In the genomic region with DNA sequence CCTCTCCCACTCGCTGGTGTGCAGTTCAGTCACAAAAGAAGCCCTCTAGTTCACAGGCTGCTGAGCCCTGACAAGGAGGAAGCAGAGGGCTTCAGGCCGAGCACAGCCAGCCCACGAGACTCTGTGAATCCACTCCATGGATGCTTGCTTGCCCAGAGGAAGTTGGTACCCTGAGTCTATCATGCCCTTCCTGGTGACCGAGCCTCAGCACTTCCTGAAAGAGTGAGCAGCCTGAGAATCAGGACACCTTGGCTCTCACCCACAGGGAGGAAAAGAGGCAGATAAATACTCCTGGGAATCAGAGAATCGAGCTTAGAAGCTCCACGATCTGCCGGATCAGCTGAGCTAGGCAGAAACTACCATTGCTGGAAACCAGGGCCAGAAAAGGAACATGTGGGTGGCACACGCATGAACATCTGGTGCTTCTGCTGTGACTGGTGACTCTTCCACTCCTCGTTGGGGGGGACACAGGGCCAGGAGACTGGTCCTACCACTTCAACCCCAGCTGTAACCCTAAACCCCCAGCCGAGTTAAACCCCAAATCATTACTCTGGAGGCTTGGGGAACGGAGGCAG, we compare ENCODE assay signal across 7 cellular contexts.
DNase-seq lines count a peak whose midpoint lies in the region; ATAC-seq and TF ChIP-seq lines count a peak whose summit lies in the region.

No MANE protein-coding gene starts in this region.

- no peak for DNase-seq in SK-N-SH
- no peak for DNase-seq in stimulated activated CD4-positive, alpha-beta T cell treated with anti-CD3 and anti-CD28 coated beads, Interleukin-15, amount 100 ng/mL, for 24 hours
- DNase-seq in RKO (ENCODE audit: low spot score) = no peak

- peak overlapping the region in 1 of 2 experiments; percentile 64; a peak in 2 of 4 replicates for H3K27ac ChIP-seq in SK-N-SH (ENCODE audit: low read depth in 2 of 2, low read length in 1 of 2)
- H3K27ac ChIP-seq in iPS-20b (ENCODE audit: low read length) = no peak overlapping the region
- H3K27ac ChIP-seq in thymus (ENCODE audit: low read depth) = peak overlapping the region; percentile 49

- H3K27me3 ChIP-seq in SK-N-SH (ENCODE audit: insufficient read depth) (no peaks in the 10 kb centered on the region), iPS-20b (ENCODE audit: insufficient read depth, low read length) (peaks cover 25% of the 10 kb centered on the region), thymus (ENCODE audit: control insufficient read depth, insufficient read depth) (no peaks in the 10 kb centered on the region)

- H3K4me1 ChIP-seq in SK-N-SH (ENCODE audit: control insufficient read depth in 1 of 2, insufficient read depth in 2 of 2, low read depth in 1 of 2, low read length in 1 of 2) (peaks cover 0 to 23% of the 10 kb centered on the region in 2 experiments; a peak in 3 of 4 replicates), iPS-20b (ENCODE audit: insufficient read depth, low read length) (peaks cover 4% of the 10 kb centered on the region; the same call in 1 of the 2 replicates), thymus (ENCODE audit: control insufficient read depth, insufficient read depth, low read length) (peaks cover 4% of the 10 kb centered on the region)

- no peaks in the 10 kb centered on the region for H3K9me3 ChIP-seq in SK-N-SH
- H3K9me3 ChIP-seq in iPS-20b (ENCODE audit: insufficient read depth, low read depth, low read length) = no peaks in the 10 kb centered on the region
- H3K9me3 ChIP-seq in thymus (ENCODE audit: control insufficient read depth) = no peaks in the 10 kb centered on the region

- WGBS in SK-N-SH (ENCODE audit: low lambda C conversion rate) = 84% methylated on average over 8 of the region's 11 CpGs
- WGBS in thymus = 55% methylated on average over 11 of the region's 11 CpGs

- TF ChIP-seq EP300 in SK-N-SH (IDR thresholded peaks at IDR 0.05; ENCODE audit: borderline replicate concordance in 1 of 2, low read depth in 1 of 2, low read length in 1 of 2) = no peak

- H3K9me2 ChIP-seq in SK-N-SH = no peaks in the 10 kb centered on the region

- no peaks in the 10 kb centered on the region for H3K79me2 ChIP-seq in SK-N-SH (ENCODE audit: insufficient read depth)

- H4K20me1 ChIP-seq in SK-N-SH (ENCODE audit: insufficient read depth) = no peaks in the 10 kb centered on the region

- H3K36me3 ChIP-seq in SK-N-SH (replicated peaks in 1 of 2; ENCODE audit: control insufficient read depth in 1 of 2, insufficient read depth in 2 of 2, low read length in 1 of 2) (no peaks in the 10 kb centered on the region), iPS-20b (ENCODE audit: insufficient read depth, low read depth, low read length) (no peaks in the 10 kb centered on the region), thymus (ENCODE audit: control insufficient read depth, insufficient read depth) (no peaks in the 10 kb centered on the region)

- H3F3A ChIP-seq in SK-N-SH (replicated peaks; ENCODE audit: insufficient read depth) = no peaks in the 10 kb centered on the region

- H3K9ac ChIP-seq in SK-N-SH (no peak overlapping the region), iPS-20b (ENCODE audit: low read depth, low read length) (peak overlapping the region; percentile 64; the same call in 1 of the 2 replicates)

- peak; percentile 19 for ATAC-seq in GM21723 (IDR thresholded peaks at IDR 0.05; ENCODE audit: unreplicated experiment)
- ATAC-seq in HG02870 (IDR thresholded peaks at IDR 0.05; ENCODE audit: unreplicated experiment) = no peak

- H3K4me3 ChIP-seq in SK-N-SH (ENCODE audit: low read depth in 2 of 2, low read length in 1 of 2) (peak overlapping the region in 1 of 2 experiments; percentile 49; a peak in 1 of 4 replicates), iPS-20b (ENCODE audit: low read length) (no peak overlapping the region), thymus (ENCODE audit: low read length) (peak overlapping the region; percentile 38)

- peak overlapping the region; percentile 74 for H3K4me2 ChIP-seq in SK-N-SH

- peak overlapping the region; percentile 73; the same call in 1 of the 2 replicates for H2AFZ ChIP-seq in SK-N-SH (ENCODE audit: low read depth)

- CTCF ChIA-PET in SK-N-SH (lab: Yijun Ruan, JAX) = interaction anchor here (0.6 to 14.3 kb wide), 74 partner anchors 9 to 1211 kb away, joined by 3 to 261 read pairs (median 4); a partner anchor contains a TSS

- POLR2A ChIA-PET in SK-N-SH (lab: Yijun Ruan, JAX) = interaction anchor here (1.3 kb wide), 1 partner anchor 149 kb away, joined by 3 read pairs; no protein-coding TSS in a partner anchor

- no peak for TF ChIP-seq RAD21 in SK-N-SH (IDR thresholded peaks at IDR 0.05; ENCODE audit: low read length)

- TF ChIP-seq CTCF in SK-N-SH (IDR thresholded peaks at IDR 0.05) = no peak

TF ChIP-seq in SK-N-SH, 30 proteins besides CTCF, POLR2A, EP300 and RAD21 (continues in another document):
- TF ChIP-seq RFX5 (IDR thresholded peaks at IDR 0.05; ENCODE audit: low read length) = no peak
- TF ChIP-seq, protein P1, sequence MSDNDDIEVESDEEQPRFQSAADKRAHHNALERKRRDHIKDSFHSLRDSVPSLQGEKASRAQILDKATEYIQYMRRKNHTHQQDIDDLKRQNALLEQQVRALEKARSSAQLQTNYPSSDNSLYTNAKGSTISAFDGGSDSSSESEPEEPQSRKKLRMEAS (IDR thresholded peaks at IDR 0.05; ENCODE audit: low read depth) = no peak
- no peak for TF ChIP-seq NRF1 (IDR thresholded peaks at IDR 0.05; ENCODE audit: low read depth, low read length)
- no peak for TF ChIP-seq RXRA (IDR thresholded peaks at IDR 0.05; ENCODE audit: borderline replicate concordance, low read depth)
- TF ChIP-seq POLR2AphosphoS5 (IDR thresholded peaks at IDR 0.05; ENCODE audit: low read depth, low read length) = no peak
- TF ChIP-seq RCOR1 (IDR thresholded peaks at IDR 0.05; ENCODE audit: low read length) = no peak
- no peak for TF ChIP-seq GABPA (IDR thresholded peaks at IDR 0.05; ENCODE audit: low read depth)
- TF ChIP-seq SMC3 (IDR thresholded peaks at IDR 0.05; ENCODE audit: low read depth, low read length) = no peak
- TF ChIP-seq CHD2 (IDR thresholded peaks at IDR 0.05; ENCODE audit: low read length, partially characterized antibody) = no peak
- no peak for TF ChIP-seq SIN3A (IDR thresholded peaks at IDR 0.05; ENCODE audit: borderline replicate concordance, low read depth, low read length)
- no peak for TF ChIP-seq TAF1 (IDR thresholded peaks at IDR 0.05; ENCODE audit: borderline replicate concordance, low read depth, low read length)
- no peak for TF ChIP-seq ELF1 (IDR thresholded peaks at IDR 0.05)
- no peak for TF ChIP-seq TEAD4 (IDR thresholded peaks at IDR 0.05; ENCODE audit: borderline replicate concordance, insufficient read depth)
- TF ChIP-seq FOXJ3 (CRISPR knock-in tag; IDR thresholded peaks at IDR 0.05) = no peak
- no peak for TF ChIP-seq FOSL2 (IDR thresholded peaks at IDR 0.05; ENCODE audit: borderline replicate concordance, low read depth)
- TF ChIP-seq, protein P2, sequence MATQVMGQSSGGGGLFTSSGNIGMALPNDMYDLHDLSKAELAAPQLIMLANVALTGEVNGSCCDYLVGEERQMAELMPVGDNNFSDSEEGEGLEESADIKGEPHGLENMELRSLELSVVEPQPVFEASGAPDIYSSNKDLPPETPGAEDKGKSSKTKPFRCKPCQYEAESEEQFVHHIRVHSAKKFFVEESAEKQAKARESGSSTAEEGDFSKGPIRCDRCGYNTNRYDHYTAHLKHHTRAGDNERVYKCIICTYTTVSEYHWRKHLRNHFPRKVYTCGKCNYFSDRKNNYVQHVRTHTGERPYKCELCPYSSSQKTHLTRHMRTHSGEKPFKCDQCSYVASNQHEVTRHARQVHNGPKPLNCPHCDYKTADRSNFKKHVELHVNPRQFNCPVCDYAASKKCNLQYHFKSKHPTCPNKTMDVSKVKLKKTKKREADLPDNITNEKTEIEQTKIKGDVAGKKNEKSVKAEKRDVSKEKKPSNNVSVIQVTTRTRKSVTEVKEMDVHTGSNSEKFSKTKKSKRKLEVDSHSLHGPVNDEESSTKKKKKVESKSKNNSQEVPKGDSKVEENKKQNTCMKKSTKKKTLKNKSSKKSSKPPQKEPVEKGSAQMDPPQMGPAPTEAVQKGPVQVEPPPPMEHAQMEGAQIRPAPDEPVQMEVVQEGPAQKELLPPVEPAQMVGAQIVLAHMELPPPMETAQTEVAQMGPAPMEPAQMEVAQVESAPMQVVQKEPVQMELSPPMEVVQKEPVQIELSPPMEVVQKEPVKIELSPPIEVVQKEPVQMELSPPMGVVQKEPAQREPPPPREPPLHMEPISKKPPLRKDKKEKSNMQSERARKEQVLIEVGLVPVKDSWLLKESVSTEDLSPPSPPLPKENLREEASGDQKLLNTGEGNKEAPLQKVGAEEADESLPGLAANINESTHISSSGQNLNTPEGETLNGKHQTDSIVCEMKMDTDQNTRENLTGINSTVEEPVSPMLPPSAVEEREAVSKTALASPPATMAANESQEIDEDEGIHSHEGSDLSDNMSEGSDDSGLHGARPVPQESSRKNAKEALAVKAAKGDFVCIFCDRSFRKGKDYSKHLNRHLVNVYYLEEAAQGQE (IDR thresholded peaks at IDR 0.05; ENCODE audit: low read depth, low read length) = no peak
- TF ChIP-seq, protein P3, sequence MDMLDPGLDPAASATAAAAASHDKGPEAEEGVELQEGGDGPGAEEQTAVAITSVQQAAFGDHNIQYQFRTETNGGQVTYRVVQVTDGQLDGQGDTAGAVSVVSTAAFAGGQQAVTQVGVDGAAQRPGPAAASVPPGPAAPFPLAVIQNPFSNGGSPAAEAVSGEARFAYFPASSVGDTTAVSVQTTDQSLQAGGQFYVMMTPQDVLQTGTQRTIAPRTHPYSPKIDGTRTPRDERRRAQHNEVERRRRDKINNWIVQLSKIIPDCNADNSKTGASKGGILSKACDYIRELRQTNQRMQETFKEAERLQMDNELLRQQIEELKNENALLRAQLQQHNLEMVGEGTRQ (IDR thresholded peaks at IDR 0.05; ENCODE audit: borderline replicate concordance, low read depth, low read length) = no peak
- TF ChIP-seq, protein P4, sequence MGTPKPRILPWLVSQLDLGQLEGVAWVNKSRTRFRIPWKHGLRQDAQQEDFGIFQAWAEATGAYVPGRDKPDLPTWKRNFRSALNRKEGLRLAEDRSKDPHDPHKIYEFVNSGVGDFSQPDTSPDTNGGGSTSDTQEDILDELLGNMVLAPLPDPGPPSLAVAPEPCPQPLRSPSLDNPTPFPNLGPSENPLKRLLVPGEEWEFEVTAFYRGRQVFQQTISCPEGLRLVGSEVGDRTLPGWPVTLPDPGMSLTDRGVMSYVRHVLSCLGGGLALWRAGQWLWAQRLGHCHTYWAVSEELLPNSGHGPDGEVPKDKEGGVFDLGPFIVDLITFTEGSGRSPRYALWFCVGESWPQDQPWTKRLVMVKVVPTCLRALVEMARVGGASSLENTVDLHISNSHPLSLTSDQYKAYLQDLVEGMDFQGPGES (IDR thresholded peaks at IDR 0.05; ENCODE audit: low read depth, low read length) = no peak
- no peak for TF ChIP-seq EZH2phosphoT487 (IDR thresholded peaks at IDR 0.05; ENCODE audit: borderline replicate concordance, low read depth)
